8 cellular contexts compared by ENCODE assay signal in genomic region chr2:34524115-34524514, GRCh38.
"Had no signal": no experiment of that assay in that cellular context is flagged by ENCODE, and none has a peak within 500 bp of the region (broad histone marks: within the 10 kb centered on the region; RNA-seq: fewer than 3 reads in every experiment).

No MANE protein-coding gene starts in this region.

- H3K4me3 Mint-ChIP-seq: GM23338, H9, IgD-negative memory B cell had no signal

- ATAC-seq: GM23338, HepG2 had no signal

- DNase-seq: H9, HCEC 1CT had no signal

- H3K36me3 Mint-ChIP-seq: IgD-negative memory B cell had no signal

- H3K27ac Mint-ChIP-seq: GM23338, H9, IgD-negative memory B cell had no signal

- H3K27me3 Mint-ChIP-seq: IgD-negative memory B cell had no signal

- H3K4me3 ChIP-seq: GM23338 had no signal

- FAIRE-seq: H1, H54, HepG2 had no signal

- H3K27ac ChIP-seq: HL-60 had no signal

- H3K4me1 Mint-ChIP-seq: GM23338, H9 had no signal
